14 cellular contexts compared by ENCODE assay signal in the genomic region with DNA sequence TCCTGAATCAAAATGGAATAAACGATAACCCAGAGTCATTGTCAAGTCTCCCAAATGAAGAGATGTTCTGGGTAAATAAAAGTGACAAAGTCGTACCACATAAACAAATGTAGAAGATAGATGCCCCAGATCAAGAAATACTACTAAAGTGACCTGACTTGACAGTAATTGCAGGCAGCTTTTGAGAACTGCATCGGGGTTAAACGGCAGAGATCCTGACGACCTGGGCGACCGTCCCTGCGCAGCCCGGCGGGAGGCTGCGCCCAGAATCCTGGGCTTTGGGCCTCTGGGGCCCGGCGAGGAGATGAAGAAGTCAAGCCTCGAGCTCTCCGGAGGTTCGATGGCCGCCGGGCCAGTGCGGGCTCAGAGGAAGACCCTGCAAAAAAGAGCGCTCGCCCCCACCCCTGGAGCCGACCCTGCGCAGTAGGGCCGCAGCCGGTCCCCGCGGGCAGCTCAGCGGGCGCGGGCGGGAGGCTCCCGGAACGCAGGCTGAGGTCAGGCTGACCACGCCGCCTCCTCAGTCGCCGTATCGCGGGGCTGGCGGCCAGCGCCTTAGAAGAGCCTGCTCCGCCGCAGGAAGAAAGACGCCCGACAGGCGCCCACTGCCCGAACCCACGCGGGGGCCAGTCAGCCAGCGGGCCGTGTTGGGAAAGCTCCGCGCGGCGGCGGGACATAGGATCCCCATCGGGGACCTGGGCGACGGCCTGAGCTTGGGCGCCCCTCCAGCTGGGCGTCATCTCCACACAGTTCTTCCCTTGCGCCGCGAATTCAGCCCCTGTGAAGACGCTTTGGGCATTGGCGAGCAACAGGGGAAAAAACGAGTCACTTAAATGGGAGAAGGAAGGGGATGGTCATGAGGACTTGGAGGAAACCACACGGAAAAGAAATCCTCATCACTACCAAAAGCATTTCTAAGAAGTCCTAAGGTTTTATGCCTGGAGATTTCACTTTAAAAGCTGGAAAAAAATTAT. TPM values are rescaled to one million over a fixed set of nuclear protein-coding genes. Genes with fewer than 3 reads are reported as not detected.
DNase-seq lines count a peak whose midpoint lies in the region; ATAC-seq and TF ChIP-seq lines count a peak whose summit lies in the region.
"Had no signal": no experiment of that assay in that cellular context is flagged by ENCODE, and none has a peak within 500 bp of the region (broad histone marks: within the 10 kb centered on the region; RNA-seq: fewer than 3 reads in every experiment).

No MANE protein-coding gene starts in this region.

- H3K9me3 ChIP-seq in left lung (no peaks in the 10 kb centered on the region), suprapubic skin (no peaks in the 10 kb centered on the region), ascending aorta (no peaks in the 10 kb centered on the region)
- H3K9me3 ChIP-seq: neutrophil, vagina had no signal

- ATAC-seq in left lung = peak; percentile 2

- peaks cover 4% of the 10 kb centered on the region for H3K4me1 Mint-ChIP-seq in activated CD4-positive, alpha-beta T cell treated with anti-CD3 and anti-CD28 coated beads, Interleukin-2, amount 10 ng/mL, durations not matched to agents 24 days and 14 days

- H3K27ac ChIP-seq in left lung = peak overlapping the region; percentile 66 to 94
- H3K27ac ChIP-seq in suprapubic skin = no peak overlapping the region
- no peak overlapping the region for H3K27ac ChIP-seq in ascending aorta
- H3K27ac ChIP-seq: neutrophil, vagina had no signal

- peaks cover 73% of the 10 kb centered on the region for H3K27me3 Mint-ChIP-seq in activated CD4-positive, alpha-beta T cell treated with anti-CD3 and anti-CD28 coated beads, Interleukin-2, amount 10 ng/mL, durations not matched to agents 24 days and 14 days

- H3K4me3 ChIP-seq in left lung = peak overlapping the region in 1 of 2 donors; percentile 19
- peak overlapping the region; percentile 13 for H3K4me3 ChIP-seq in suprapubic skin
- peak overlapping the region in 1 of 2 donors; percentile 19 for H3K4me3 ChIP-seq in ascending aorta
- H3K4me3 ChIP-seq: vagina had no signal

- peaks cover 67 to 100% of the 10 kb centered on the region in 2 donors for H3K27me3 ChIP-seq in left lung
- peaks cover 100% of the 10 kb centered on the region for H3K27me3 ChIP-seq in suprapubic skin
- H3K27me3 ChIP-seq in ascending aorta = peaks cover 26% of the 10 kb centered on the region

- H3K36me3 ChIP-seq in left lung = no peaks in the 10 kb centered on the region
- no peaks in the 10 kb centered on the region for H3K36me3 ChIP-seq in suprapubic skin
- H3K36me3 ChIP-seq in ascending aorta = no peaks in the 10 kb centered on the region
- H3K36me3 ChIP-seq: neutrophil, vagina had no signal

- H3K4me3 Mint-ChIP-seq in activated CD4-positive, alpha-beta T cell treated with anti-CD3 and anti-CD28 coated beads, Interleukin-2, amount 10 ng/mL, durations not matched to agents 24 days and 14 days = no peak overlapping the region

- H3K4me1 ChIP-seq in left lung = no peaks in the 10 kb centered on the region
- H3K4me1 ChIP-seq in suprapubic skin = peaks cover 26% of the 10 kb centered on the region
- no peaks in the 10 kb centered on the region for H3K4me1 ChIP-seq in ascending aorta

- peaks cover 10% of the 10 kb centered on the region for H3K36me3 Mint-ChIP-seq in activated CD4-positive, alpha-beta T cell treated with anti-CD3 and anti-CD28 coated beads, Interleukin-2, amount 10 ng/mL, durations not matched to agents 24 days and 14 days (ENCODE audit: low read depth)

- DNase-seq in activated CD4-positive, alpha-beta T cell treated with anti-CD3 and anti-CD28 coated beads, Interleukin-2, amount 10 ng/mL, durations not matched to agents 24 days and 14 days = peak; percentile 47
- no peak for DNase-seq in activated CD4-positive, alpha-beta T cell treated with anti-CD3 and anti-CD28 coated beads, Interleukin-2, amount 50 U/mL, for 4 hours
- DNase-seq in NCI-H69 (lab: John Stamatoyannopoulos, UW) (peak; percentile 22), left lung (peak in 1 of 2 donors; percentile 82), suprapubic skin (ENCODE audit: low spot score in 2 of 2) (no peak), cerebellum (ENCODE audit: low spot score) (no peak), NCI-H345 (lab: John Stamatoyannopoulos, UW) (no peak), ascending aorta (ENCODE audit: low spot score in 2 of 2) (no peak)
- DNase-seq: activated naive CD8-positive, alpha-beta T cell treated with anti-CD3 and anti-CD28 coated beads for 36 hours; cortex of kidney; DND-41; NCI-H526 treated with DMSO at 0.1 percent for 48 hours had no signal

- intact Hi-C loops in activated CD4-positive, alpha-beta T cell treated with anti-CD3 and anti-CD28 coated beads, Interleukin-2, amount 10 ng/mL, durations not matched to agents 24 days and 14 days (cut with micrococcal nuclease) = loop anchor here (2.0 kb wide), 1 partner anchor 15 kb away; no protein-coding TSS in a partner anchor
- intact Hi-C loops in left lung (cut with DNase I) = no loop called here
- intact Hi-C loops in ascending aorta (cut with DNase I) = no loop called here

- no peak for TF ChIP-seq POLR2A in suprapubic skin (IDR thresholded peaks at IDR 0.05)

- H3K9me3 Mint-ChIP-seq in activated CD4-positive, alpha-beta T cell treated with anti-CD3 and anti-CD28 coated beads, Interleukin-2, amount 10 ng/mL, durations not matched to agents 24 days and 14 days = peaks cover 16% of the 10 kb centered on the region

- 7% methylated on average over 66 of the region's 68 CpGs for WGBS in suprapubic skin

- TF ChIP-seq CTCF in left lung (IDR thresholded peaks at IDR 0.05) (no peak), suprapubic skin (IDR thresholded peaks at IDR 0.05) (no peak), ascending aorta (IDR thresholded peaks at IDR 0.05) (no peak)

- no peak for TF ChIP-seq EP300 in suprapubic skin (IDR thresholded peaks at IDR 0.05)

- H3K27ac Mint-ChIP-seq in activated CD4-positive, alpha-beta T cell treated with anti-CD3 and anti-CD28 coated beads, Interleukin-2, amount 10 ng/mL, durations not matched to agents 24 days and 14 days = no peak overlapping the region
- H3K27ac Mint-ChIP-seq: activated naive CD8-positive, alpha-beta T cell treated with anti-CD3 and anti-CD28 coated beads for 36 hours had no signal

RNA-seq across cellular contexts. Expression of gene NKX2-1, which starts 16.0 kb away (rescaled TPM):
- not detected in 2 replicates for total RNA-seq in activated CD4-positive, alpha-beta T cell treated with anti-CD3 and anti-CD28 coated beads, Interleukin-2, amount 10 ng/mL, durations not matched to agents 24 days and 14 days
- total RNA-seq in left lung (100 to 1,000 TPM; 133 to 251 TPM), suprapubic skin (not detected), cerebellum (not detected), ascending aorta (not detected)
- total RNA-seq: activated naive CD8-positive, alpha-beta T cell treated with anti-CD3 and anti-CD28 coated beads for 36 hours; vagina had no signal

Comparison
In these comparisons a context has a peak if more than half of its experiments do, and no peak if none do; other contexts are left out.
1. DNase-seq: peak in activated CD4-positive, alpha-beta T cell treated with anti-CD3 and anti-CD28 coated beads, Interleukin-2, amount 10 ng/mL, durations not matched to agents 24 days and 14 days (single experiment) and NCI-H69 (single experiment); none in activated CD4-positive, alpha-beta T cell treated with anti-CD3 and anti-CD28 coated beads, Interleukin-2, amount 50 U/mL, for 4 hours (0 of 2), suprapubic skin (0 of 2), cerebellum (single experiment), NCI-H345 (single experiment) and ascending aorta (0 of 2).
2. H3K27ac ChIP-seq: peak in left lung (2 of 2); none in suprapubic skin (single experiment) and ascending aorta (0 of 2).
3. RNA of gene NKX2-1, which starts 16.0 kb away (total RNA-seq): 133 to 251 TPM in left lung; not detected in activated CD4-positive, alpha-beta T cell treated with anti-CD3 and anti-CD28 coated beads, Interleukin-2, amount 10 ng/mL, durations not matched to agents 24 days and 14 days, not detected in suprapubic skin, not detected in cerebellum (single experiment) and not detected in ascending aorta (single experiment); every median in the first group is over 100 times any median in the second.